Comparison of ENCODE assay signal across 22 cellular contexts in genomic region chr14:103746706-103747105, GRCh38. TPM values are rescaled to one million over a fixed set of nuclear protein-coding genes. Genes with fewer than 3 reads are reported as not detected.
A peak's percentile ranks its signal among the peaks of the same experiment; 100 is the strongest.
DNase-seq lines count a peak whose midpoint lies in the region; ATAC-seq, FAIRE-seq and TF ChIP-seq lines count a peak whose summit lies in the region.
"Had no signal": no experiment of that assay in that cellular context is flagged by ENCODE, and none has a peak within 500 bp of the region (broad histone marks: within the 10 kb centered on the region; RNA-seq: fewer than 3 reads in every experiment).

No MANE protein-coding gene starts in this region.

- H3K27ac ChIP-seq in endodermal cell (ENCODE audit: low read depth, low read length): no peak overlapping the region
- no peak overlapping the region for H3K27ac ChIP-seq in sigmoid colon
- H3K27ac ChIP-seq: esophagus squamous epithelium had no signal

- TF ChIP-seq EP300 in sigmoid colon (IDR thresholded peaks at IDR 0.05): no peak

- H3K4me1 Mint-ChIP-seq in endodermal cell: peaks cover 8% of the 10 kb centered on the region
- H3K4me1 Mint-ChIP-seq: B cell had no signal

- H3K27me3 Mint-ChIP-seq in endodermal cell (ENCODE audit: insufficient read depth): no peaks in the 10 kb centered on the region
- H3K27me3 Mint-ChIP-seq: B cell, T-helper 17 cell had no signal

- peaks cover 3% of the 10 kb centered on the region for H3K36me3 ChIP-seq in endodermal cell (ENCODE audit: control insufficient read depth, insufficient read depth, low read length)
- peaks cover 0 to 27% (median 5%) of the 10 kb centered on the region in 4 donors for H3K36me3 ChIP-seq in sigmoid colon

- 92 to 93% methylated on average over 9 to 10 of the region's 10 CpGs for WGBS in endodermal cell (ENCODE audit: insufficient coverage in 1 of 2, insufficient read length in 1 of 2), 2 experiments
- WGBS in sigmoid colon, 2 donors: 96% methylated on average over 10 of the region's 10 CpGs

- TF ChIP-seq CTCF in endodermal cell (conservative IDR thresholded peaks at IDR 0.05) (no peak), sigmoid colon (IDR thresholded peaks at IDR 0.05) (no peak)

- H3K27ac Mint-ChIP-seq in endodermal cell: peak overlapping the region; percentile 44
- H3K27ac Mint-ChIP-seq: B cell, T-helper 17 cell had no signal

- no peaks in the 10 kb centered on the region for H3K27me3 ChIP-seq in endodermal cell (ENCODE audit: control insufficient read depth, insufficient read depth, low read length, poor library complexity, severe bottlenecking)
- H3K27me3 ChIP-seq in sigmoid colon: no peaks in the 10 kb centered on the region
- H3K27me3 ChIP-seq: esophagus squamous epithelium had no signal

- H3K4me3 Mint-ChIP-seq in endodermal cell: no peak overlapping the region
- H3K4me3 Mint-ChIP-seq: B cell, T-helper 17 cell had no signal

- intact Hi-C loops in sigmoid colon (cut with DNase I): no loop called here

- H3K9me3 ChIP-seq in endodermal cell (ENCODE audit: control insufficient read depth, low read length) (no peaks in the 10 kb centered on the region), sigmoid colon (no peaks in the 10 kb centered on the region)
- H3K9me3 ChIP-seq: esophagus squamous epithelium had no signal

- H3K4me3 ChIP-seq in endodermal cell (ENCODE audit: low read length) (no peak overlapping the region), sigmoid colon (no peak overlapping the region)
- H3K4me3 ChIP-seq: esophagus squamous epithelium had no signal

- ATAC-seq in HG02623 (IDR thresholded peaks at IDR 0.05; ENCODE audit: unreplicated experiment) (no peak), HG03342 (IDR thresholded peaks at IDR 0.05; ENCODE audit: unreplicated experiment) (no peak)
- ATAC-seq: activated CD4-positive, CD25-positive, alpha-beta regulatory T cell treated with anti-CD3 and anti-CD28 coated beads, Interleukin-2, amount 50 U/mL, for 24 hours; T-helper 17 cell had no signal

- peaks cover 8% of the 10 kb centered on the region for H3K36me3 Mint-ChIP-seq in endodermal cell (ENCODE audit: low read depth)

- no peak overlapping the region for H3K9ac ChIP-seq in endodermal cell (ENCODE audit: extremely low read depth, low read length, poor library complexity, severe bottlenecking)

- H3K4me1 ChIP-seq in endodermal cell (ENCODE audit: control insufficient read depth, insufficient read depth, low read length): no peaks in the 10 kb centered on the region
- H3K4me1 ChIP-seq in sigmoid colon: no peaks in the 10 kb centered on the region

- no peaks in the 10 kb centered on the region for H3K9me3 Mint-ChIP-seq in endodermal cell

- peak; percentile 61 for DNase-seq in EL
- peak; percentile 78 for DNase-seq in RCC 7860 (ENCODE audit: low spot score)
- DNase-seq in endodermal cell: peak; percentile 41
- DNase-seq in sigmoid colon: peak; percentile 48
- no peak for DNase-seq in mucosa of gallbladder (ENCODE audit: low spot score)
- no peak for DNase-seq in superior temporal gyrus (ENCODE audit: extremely low spot score)
- DNase-seq: activated effector memory CD4-positive, alpha-beta T cell treated with anti-CD3 and anti-CD28 coated beads, Interleukin-2, amount 50 U/mL, for 16 hours; aorta; dermis blood vessel endothelial cell; esophagus squamous epithelium; kidney; mesendoderm; NCI-H1417; NCI-H226; Right ventricle myocardium superior; stimulated activated CD4-positive, alpha-beta T cell treated with anti-CD3 and anti-CD28 coated beads, Interleukin-1b, Interleukin-23, amount 100 ng/mL, for 48 hours; T-helper 17 cell had no signal

- TF ChIP-seq POLR2A in sigmoid colon (IDR thresholded peaks at IDR 0.05): no peak

- FAIRE-seq in RCC 7860 (lab: Jason Lieb, UNC): peak; percentile 76
- FAIRE-seq: D721Med, kidney had no signal

RNA-seq across cellular contexts. Expression of gene ZFYVE21, which starts 31.1 kb away (rescaled TPM):
- total RNA-seq in endodermal cell: 10 to 100 TPM; 42.5 to 55.6 TPM
- polyA plus RNA-seq in endodermal cell (2013, experiment 1 of 2): 42.1 TPM
- 40.3 TPM for polyA plus RNA-seq in endodermal cell (2013, experiment 2 of 2)
- 100 to 1,000 TPM in 1 of 4 donors, 10 to 100 TPM in 3; 84.2 to 106 (median 89.4) TPM for total RNA-seq in sigmoid colon
- polyA plus RNA-seq in sigmoid colon: 10 to 100 TPM; 41.7 to 90.1 (median 61.7) TPM
- total RNA-seq in mucosa of gallbladder: 94.0 TPM

RNA-seq across cellular contexts. Expression of gene XRCC3, which starts 31.5 kb away (rescaled TPM):
- total RNA-seq in endodermal cell: 10 to 100 TPM; 39.2 to 42.6 TPM
- polyA plus RNA-seq in endodermal cell (2013, experiment 1 of 2): 22.5 TPM
- polyA plus RNA-seq in endodermal cell (2013, experiment 2 of 2): 24.3 TPM
- total RNA-seq in sigmoid colon: 1 to 10 TPM; 1.8 to 7.5 (median 2.0) TPM
- polyA plus RNA-seq in sigmoid colon: 10 to 100 TPM in 1 of 3 donors, 1 to 10 TPM in 2; 3.6 to 15.7 (median 5.1) TPM
- total RNA-seq in mucosa of gallbladder: 8.5 TPM

Comparison
In these comparisons a context has a peak if more than half of its experiments do, and no peak if none do; other contexts are left out.
1. DNase-seq: peak in EL (single experiment), RCC 7860 (single experiment), endodermal cell (single experiment) and sigmoid colon (single experiment); none in mucosa of gallbladder (single experiment) and superior temporal gyrus (single experiment).